8 cellular contexts compared by ENCODE assay signal in genomic region chr13:26721251-26721939, GRCh38. TPM values are rescaled to one million over a fixed set of nuclear protein-coding genes. Genes with fewer than 3 reads are reported as not detected.
DNase-seq lines count a peak whose midpoint lies in the region; ATAC-seq lines count a peak whose summit lies in the region.

No MANE protein-coding gene starts in this region.

- H3K9ac ChIP-seq in Karpas-422 (ENCODE audit: low read length), result no peak overlapping the region

- DNase-seq in Right ventricle myocardium inferior (ENCODE audit: missing footprints) (peak; percentile 70), cardiac septum (ENCODE audit: low spot score) (no peak), cerebellum (ENCODE audit: low spot score) (peak; percentile 45), Karpas-422 (no peak), COR-L47 (lab: John Stamatoyannopoulos, UW) (no peak)
- peak; percentile 20 for DNase-seq in T-helper 2 cell treated with Interferon-gamma antibody and Interleukin-4, amounts not matched to agents 5 μg/mL and 100 μg/mL, for 36 hours (ENCODE audit: low spot score)
- peak; percentile 6 to 11 for DNase-seq in stimulated activated CD8-positive, alpha-beta memory T cell treated with anti-CD3 and anti-CD28 coated beads, Interleukin-7, amount 100 ng/mL, for 48 hours (ENCODE audit: extremely low read depth in 1 of 2, low read depth in 1 of 2)

- no peaks in the 10 kb centered on the region for H3K9me2 ChIP-seq in Karpas-422 (replicated peaks; ENCODE audit: insufficient read depth, low read length)

- H3K27ac ChIP-seq in Karpas-422 (ENCODE audit: low read length), result no peak overlapping the region

- no peaks in the 10 kb centered on the region for H3K79me2 ChIP-seq in Karpas-422 (ENCODE audit: low read length)

- no peaks in the 10 kb centered on the region for H3K4me1 ChIP-seq in Karpas-422 (ENCODE audit: low read length)

- no peaks in the 10 kb centered on the region for H3K36me3 Mint-ChIP-seq in T-helper 2 cell treated with Interferon-gamma antibody and Interleukin-4, amounts not matched to agents 5 μg/mL and 100 μg/mL, for 36 hours (ENCODE audit: low read depth)

- peak overlapping the region; percentile 79 for H3K4me3 Mint-ChIP-seq in T-helper 2 cell treated with Interferon-gamma antibody and Interleukin-4, amounts not matched to agents 5 μg/mL and 100 μg/mL, for 36 hours

- H3K4me2 ChIP-seq in Karpas-422 (ENCODE audit: low read depth, low read length, poor library complexity, severe bottlenecking), result no peak overlapping the region

- ATAC-seq in Right ventricle myocardium inferior (no peak), HG03196 (IDR thresholded peaks at IDR 0.05; ENCODE audit: unreplicated experiment) (no peak)

- H3K27ac Mint-ChIP-seq in T-helper 2 cell treated with Interferon-gamma antibody and Interleukin-4, amounts not matched to agents 5 μg/mL and 100 μg/mL, for 36 hours, result peak overlapping the region; percentile 71

- H2AFZ ChIP-seq in Karpas-422 (ENCODE audit: low read length), result no peak overlapping the region

- no peaks in the 10 kb centered on the region for H3K27me3 ChIP-seq in Karpas-422 (ENCODE audit: low read length)

- intact Hi-C loops in Right ventricle myocardium inferior (cut with DNase I), result no loop called here
- intact Hi-C loops in cardiac septum (cut with DNase I), result no loop called here

- peaks cover 3% of the 10 kb centered on the region for H3K9me3 Mint-ChIP-seq in T-helper 2 cell treated with Interferon-gamma antibody and Interleukin-4, amounts not matched to agents 5 μg/mL and 100 μg/mL, for 36 hours

- H3K27me3 Mint-ChIP-seq in T-helper 2 cell treated with Interferon-gamma antibody and Interleukin-4, amounts not matched to agents 5 μg/mL and 100 μg/mL, for 36 hours (ENCODE audit: low read depth), result no peaks in the 10 kb centered on the region

- no peaks in the 10 kb centered on the region for H3K36me3 ChIP-seq in Karpas-422 (ENCODE audit: insufficient read depth, low read length)

- H3K4me3 ChIP-seq in Karpas-422 (ENCODE audit: low read length), result no peak overlapping the region

- H3K9me3 ChIP-seq in Karpas-422 (ENCODE audit: low read length), result no peaks in the 10 kb centered on the region

- no peaks in the 10 kb centered on the region for H4K20me1 ChIP-seq in Karpas-422 (ENCODE audit: insufficient read depth, low read depth, low read length)

- H3K4me1 Mint-ChIP-seq in T-helper 2 cell treated with Interferon-gamma antibody and Interleukin-4, amounts not matched to agents 5 μg/mL and 100 μg/mL, for 36 hours (ENCODE audit: low read depth), result peaks cover 19% of the 10 kb centered on the region

RNA-seq across cellular contexts. Expression of gene GPR12, which starts 39.2 kb away (rescaled TPM):
- 0.19 TPM for total RNA-seq in Right ventricle myocardium inferior
- not detected for total RNA-seq in cardiac septum
- total RNA-seq in cerebellum, result 25.2 TPM
- not detected in 2 replicates for total RNA-seq in Karpas-422 (2014; rRNA removed; shearing (Covaris generic); ENCODE audit: low replicate concordance)

Comparison
In these comparisons a context has a peak if more than half of its experiments do, and no peak if none do; other contexts are left out.
1. DNase-seq: peak in Right ventricle myocardium inferior (single experiment), T-helper 2 cell treated with Interferon-gamma antibody and Interleukin-4, amounts not matched to agents 5 μg/mL and 100 μg/mL, for 36 hours (single experiment), cerebellum (single experiment) and stimulated activated CD8-positive, alpha-beta memory T cell treated with anti-CD3 and anti-CD28 coated beads, Interleukin-7, amount 100 ng/mL, for 48 hours (2 of 2); none in cardiac septum (single experiment), Karpas-422 (single experiment) and COR-L47 (single experiment).
2. RNA of gene GPR12, which starts 39.2 kb away (total RNA-seq): 25.2 TPM in cerebellum (single experiment); 0.19 TPM in Right ventricle myocardium inferior (single experiment), not detected in cardiac septum (single experiment) and not detected in Karpas-422; every median in the first group is over 10 times any median in the second.